ENCODE assay signal across 17 cellular contexts in the genomic region with DNA sequence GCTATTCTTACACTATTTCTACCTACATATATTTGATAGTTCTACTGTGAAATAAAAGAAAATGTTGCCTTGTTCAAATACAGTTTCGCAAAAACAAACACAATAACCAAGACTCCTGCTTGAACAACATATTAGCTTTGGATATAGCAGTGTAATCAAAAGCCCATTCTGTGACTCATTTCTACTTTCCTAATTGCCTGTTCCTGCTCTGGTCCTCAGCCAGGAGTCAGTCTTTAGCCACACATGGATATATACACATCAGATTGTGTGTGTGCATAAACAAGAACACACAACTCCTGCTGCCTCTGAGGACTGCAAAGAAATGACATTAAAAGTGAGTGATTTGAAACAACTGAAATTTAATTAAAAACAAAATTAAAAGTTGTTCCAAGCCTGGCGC.
"Had no signal": no experiment of that assay in that cellular context is flagged by ENCODE, and none has a peak within 500 bp of the region (broad histone marks: within the 10 kb centered on the region; RNA-seq: fewer than 3 reads in every experiment).

No MANE protein-coding gene starts in this region.

- ATAC-seq: activated CD8-positive, alpha-beta T cell treated with anti-CD3 and anti-CD28 coated beads, Interleukin-2, amount 10 ng/mL, durations not matched to agents 7 days and 5 days; activated naive CD4-positive, alpha-beta T cell treated with anti-CD3 and anti-CD28 coated beads, Interleukin-2, amount 50 U/mL, for 72 hours had no signal

- DNase-seq: activated CD4-positive, alpha-beta T cell treated with anti-CD3 and anti-CD28 coated beads, Interleukin-2, amount 10 ng/mL, durations not matched to agents 24 days and 14 days; activated CD4-positive, CD25-positive, alpha-beta regulatory T cell; activated CD8-positive, alpha-beta memory T cell treated with anti-CD3 and anti-CD28 coated beads, Interleukin-2, amount 50 U/mL, for 4 hours; activated CD8-positive, alpha-beta T cell treated with anti-CD3 and anti-CD28 coated beads, Interleukin-2, amount 10 ng/mL, durations not matched to agents 7 days and 5 days; activated gamma-delta T cell; activated T-cell treated with anti-CD3 and anti-CD28 coated beads, Interleukin-2, amount 50 U/mL, for 48 hours; amniotic stem cell; cortex of kidney; effector CD4-positive, alpha-beta T cell; foreskin melanocyte; head of caudate nucleus; sigmoid colon; spleen; stomach; testis; upper lobe of left lung had no signal

- H3K27ac ChIP-seq: sigmoid colon, spleen, stomach, testis, upper lobe of left lung had no signal
